In the genomic region with DNA sequence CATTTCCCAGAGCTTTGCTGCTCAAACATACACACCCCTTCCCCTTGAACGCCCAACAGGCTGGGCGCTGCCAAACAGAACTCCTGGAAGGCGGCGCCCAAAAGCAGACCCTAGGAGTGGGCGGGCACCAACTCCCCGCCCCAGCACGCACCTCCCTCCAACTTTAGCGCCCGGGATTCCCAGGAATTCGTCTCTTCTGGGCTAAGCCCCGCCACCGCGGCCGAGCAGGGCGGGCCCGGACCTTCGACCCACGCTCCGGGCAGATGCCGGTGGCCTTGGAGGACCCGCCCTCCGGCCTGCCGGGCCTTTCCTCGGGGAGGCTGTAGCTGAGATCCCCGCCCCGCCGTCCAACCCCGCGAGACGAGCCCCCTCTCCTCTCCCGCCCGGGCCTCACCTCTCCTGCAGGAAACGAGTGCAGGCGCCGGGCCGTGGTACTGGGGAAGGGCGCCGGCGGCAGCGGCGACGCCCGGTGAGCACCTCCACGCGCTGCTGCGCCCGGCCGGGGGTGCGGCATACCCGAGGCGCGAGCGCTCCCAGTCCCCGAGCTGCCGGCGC, we compare ENCODE assay signal across 8 cellular contexts. TPM values are rescaled to one million over a fixed set of nuclear protein-coding genes. Genes with fewer than 3 reads are reported as not detected.
DNase-seq lines count a peak whose midpoint lies in the region; ATAC-seq and TF ChIP-seq lines count a peak whose summit lies in the region.

No MANE protein-coding gene starts in this region.

- H3K27ac ChIP-seq in endodermal cell (ENCODE audit: low read depth, low read length) (peak overlapping the region; percentile 91), thymus (ENCODE audit: low read depth) (peak overlapping the region; percentile 98)

- H3K4me3 ChIP-seq in endodermal cell (ENCODE audit: low read length) (peak overlapping the region; percentile 92), thymus (ENCODE audit: low read length) (peak overlapping the region; percentile 94)

- H3K36me3 Mint-ChIP-seq in endodermal cell (ENCODE audit: low read depth), result peaks cover 10% of the 10 kb centered on the region
- peaks cover 2% of the 10 kb centered on the region for H3K36me3 Mint-ChIP-seq in memory B cell

- H3K27me3 ChIP-seq in endodermal cell (ENCODE audit: control insufficient read depth, insufficient read depth, low read length, poor library complexity, severe bottlenecking), result no peaks in the 10 kb centered on the region
- H3K27me3 ChIP-seq in thymus (ENCODE audit: control insufficient read depth, insufficient read depth), result no peaks in the 10 kb centered on the region

- H3K27me3 Mint-ChIP-seq in endodermal cell (ENCODE audit: insufficient read depth) (no peaks in the 10 kb centered on the region), memory B cell (no peaks in the 10 kb centered on the region)

- ATAC-seq in GM18499 (IDR thresholded peaks at IDR 0.05; ENCODE audit: insufficient read depth, unreplicated experiment) (peak; percentile 11), HG02938 (IDR thresholded peaks at IDR 0.05; ENCODE audit: unreplicated experiment) (peak; percentile 35), memory B cell (ENCODE audit: low read depth) (peak; percentile 16)

- DNase-seq in Ammon's horn (ENCODE audit: low spot score) (peak; percentile 55), NCI-H1930 (lab: John Stamatoyannopoulos, UW) (peak; percentile 41 to 50), UCSD-AML1 (lab: John Stamatoyannopoulos, UW; ENCODE audit: unreplicated experiment) (peak; percentile 82), endodermal cell (peak; percentile 95), memory B cell (ENCODE audit: low spot score in 2 of 2) (no peak)

- WGBS in endodermal cell (ENCODE audit: insufficient coverage in 1 of 2, insufficient read length in 1 of 2), 2 experiments, result 0% methylated on average over 3 to 56 of the region's 56 CpGs
- WGBS in thymus, result under 1% methylated on average over 56 of the region's 56 CpGs

- peak overlapping the region; percentile 85 for H3K9ac ChIP-seq in endodermal cell (ENCODE audit: extremely low read depth, low read length, poor library complexity, severe bottlenecking)

- H3K4me3 Mint-ChIP-seq in endodermal cell (peak overlapping the region; percentile 81), memory B cell (peak overlapping the region; percentile 84)

- H3K9me3 ChIP-seq in endodermal cell (ENCODE audit: control insufficient read depth, low read length) (no peaks in the 10 kb centered on the region), thymus (ENCODE audit: control insufficient read depth) (no peaks in the 10 kb centered on the region)

- peaks cover 15% of the 10 kb centered on the region for H3K4me1 Mint-ChIP-seq in endodermal cell
- peaks cover 30% of the 10 kb centered on the region for H3K4me1 Mint-ChIP-seq in memory B cell

- H3K9me3 Mint-ChIP-seq in endodermal cell (no peaks in the 10 kb centered on the region), memory B cell (no peaks in the 10 kb centered on the region)

- H3K4me1 ChIP-seq in endodermal cell (ENCODE audit: control insufficient read depth, insufficient read depth, low read length) (peaks cover 3% of the 10 kb centered on the region), thymus (ENCODE audit: control insufficient read depth, insufficient read depth, low read length) (no peaks in the 10 kb centered on the region)

- H3K27ac Mint-ChIP-seq in endodermal cell, result peak overlapping the region; percentile 89
- peak overlapping the region; percentile 47 for H3K27ac Mint-ChIP-seq in memory B cell

- no peak for TF ChIP-seq CTCF in endodermal cell (conservative IDR thresholded peaks at IDR 0.05)

- peaks cover 8% of the 10 kb centered on the region for H3K36me3 ChIP-seq in endodermal cell (ENCODE audit: control insufficient read depth, insufficient read depth, low read length)
- no peaks in the 10 kb centered on the region for H3K36me3 ChIP-seq in thymus (ENCODE audit: control insufficient read depth, insufficient read depth)

RNA-seq across cellular contexts. Expression of gene MCUR1, which starts 0.7 kb away (rescaled TPM):
- total RNA-seq in endodermal cell, result 10 to 100 TPM; 33.8 to 38.6 TPM
- polyA plus RNA-seq in endodermal cell (2013, experiment 1 of 2), result 19.4 TPM
- 30.3 TPM for polyA plus RNA-seq in endodermal cell (2013, experiment 2 of 2)
- polyA plus RNA-seq in thymus, result 17.2 TPM

Comparison
In these comparisons a context has a peak if more than half of its experiments do, and no peak if none do; other contexts are left out.
1. DNase-seq: peak in Ammon's horn (single experiment), NCI-H1930 (2 of 2), UCSD-AML1 (single experiment) and endodermal cell (single experiment); none in memory B cell (0 of 2).
2. Peak in every context shown above with its lines, with median percentiles within 50 percentile points of each other: ATAC-seq.